1 cellular context compared by ENCODE assay signal in the genomic region with DNA sequence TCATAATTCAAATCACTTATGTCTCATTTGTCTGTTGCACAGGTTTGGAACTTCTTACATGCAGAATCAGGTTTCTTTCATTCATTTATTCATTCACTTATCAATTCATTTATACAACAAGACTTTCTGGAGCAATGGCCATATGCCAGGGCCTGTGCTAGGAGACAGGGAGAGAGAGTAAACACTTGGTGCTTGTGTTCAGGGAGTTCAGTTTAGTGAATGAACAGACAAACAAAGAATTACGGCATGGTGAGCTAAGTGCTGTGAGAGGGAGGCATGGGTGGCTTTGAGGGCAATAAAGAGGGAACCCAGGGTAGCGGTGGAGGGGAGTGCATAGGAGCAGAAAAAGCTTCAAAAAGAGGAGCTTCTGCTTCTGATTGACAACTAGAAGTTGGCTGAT.
TF ChIP-seq lines count a peak whose summit lies in the region.

No MANE protein-coding gene starts in this region.

TF ChIP-seq in HepG2, 621 proteins besides CTCF, POLR2A, EP300 and RAD21 (continued from another document):
- TF ChIP-seq, protein P1, sequence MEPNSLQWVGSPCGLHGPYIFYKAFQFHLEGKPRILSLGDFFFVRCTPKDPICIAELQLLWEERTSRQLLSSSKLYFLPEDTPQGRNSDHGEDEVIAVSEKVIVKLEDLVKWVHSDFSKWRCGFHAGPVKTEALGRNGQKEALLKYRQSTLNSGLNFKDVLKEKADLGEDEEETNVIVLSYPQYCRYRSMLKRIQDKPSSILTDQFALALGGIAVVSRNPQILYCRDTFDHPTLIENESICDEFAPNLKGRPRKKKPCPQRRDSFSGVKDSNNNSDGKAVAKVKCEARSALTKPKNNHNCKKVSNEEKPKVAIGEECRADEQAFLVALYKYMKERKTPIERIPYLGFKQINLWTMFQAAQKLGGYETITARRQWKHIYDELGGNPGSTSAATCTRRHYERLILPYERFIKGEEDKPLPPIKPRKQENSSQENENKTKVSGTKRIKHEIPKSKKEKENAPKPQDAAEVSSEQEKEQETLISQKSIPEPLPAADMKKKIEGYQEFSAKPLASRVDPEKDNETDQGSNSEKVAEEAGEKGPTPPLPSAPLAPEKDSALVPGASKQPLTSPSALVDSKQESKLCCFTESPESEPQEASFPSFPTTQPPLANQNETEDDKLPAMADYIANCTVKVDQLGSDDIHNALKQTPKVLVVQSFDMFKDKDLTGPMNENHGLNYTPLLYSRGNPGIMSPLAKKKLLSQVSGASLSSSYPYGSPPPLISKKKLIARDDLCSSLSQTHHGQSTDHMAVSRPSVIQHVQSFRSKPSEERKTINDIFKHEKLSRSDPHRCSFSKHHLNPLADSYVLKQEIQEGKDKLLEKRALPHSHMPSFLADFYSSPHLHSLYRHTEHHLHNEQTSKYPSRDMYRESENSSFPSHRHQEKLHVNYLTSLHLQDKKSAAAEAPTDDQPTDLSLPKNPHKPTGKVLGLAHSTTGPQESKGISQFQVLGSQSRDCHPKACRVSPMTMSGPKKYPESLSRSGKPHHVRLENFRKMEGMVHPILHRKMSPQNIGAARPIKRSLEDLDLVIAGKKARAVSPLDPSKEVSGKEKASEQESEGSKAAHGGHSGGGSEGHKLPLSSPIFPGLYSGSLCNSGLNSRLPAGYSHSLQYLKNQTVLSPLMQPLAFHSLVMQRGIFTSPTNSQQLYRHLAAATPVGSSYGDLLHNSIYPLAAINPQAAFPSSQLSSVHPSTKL (CRISPR knock-in tag; IDR thresholded peaks at IDR 0.05), result peak; percentile 34
